Comparison of ENCODE assay signal across 16 cellular contexts in the genomic region with DNA sequence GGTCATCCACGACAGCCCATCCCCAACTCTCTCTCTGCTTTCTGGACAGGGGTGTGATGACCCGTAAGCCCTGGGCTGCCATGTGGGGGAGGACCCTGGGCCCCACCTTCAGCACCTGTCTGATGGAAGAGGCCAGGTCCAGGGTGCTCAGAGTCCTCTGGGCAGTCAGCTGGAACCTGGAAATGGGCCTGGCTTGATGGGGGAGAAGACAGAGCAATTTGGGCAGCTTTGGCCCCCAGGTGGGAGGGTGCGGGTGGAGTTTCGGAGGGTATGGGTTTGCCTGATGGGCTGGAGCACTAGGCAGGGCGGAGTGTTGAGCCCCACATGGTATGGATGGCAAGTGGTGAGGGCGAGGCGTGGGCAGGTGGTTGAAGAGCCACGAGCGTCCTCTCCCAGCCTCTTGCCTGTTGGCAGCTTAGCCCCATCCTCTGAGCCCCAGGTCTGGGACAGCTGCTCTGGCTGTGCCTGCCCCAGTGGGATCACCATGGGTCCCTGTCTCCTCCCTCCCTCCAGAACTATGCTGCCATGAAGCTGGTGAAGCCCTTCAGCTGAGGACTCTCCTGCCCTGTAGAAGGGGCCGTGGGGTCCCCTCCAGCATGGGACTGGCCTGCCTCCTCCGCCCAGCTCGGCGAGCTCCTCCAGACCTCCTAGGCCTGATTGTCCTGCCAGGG.
"Had no signal": no experiment of that assay in that cellular context is flagged by ENCODE, and none has a peak within 500 bp of the region (broad histone marks: within the 10 kb centered on the region; RNA-seq: fewer than 3 reads in every experiment).

No MANE protein-coding gene starts in this region.

- DNase-seq: activated CD4-positive, alpha-beta T cell treated with anti-CD3 and anti-CD28 coated beads, Interleukin-2, amount 50 U/mL, for 1 hour; activated CD4-positive, CD25-positive, alpha-beta regulatory T cell; activated gamma-delta T cell treated with Interleukin-2 at 50 U/mL for 16 hours; activated naive CD8-positive, alpha-beta T cell treated with anti-CD3 and anti-CD28 coated beads for 36 hours; activated T-cell treated with anti-CD3 and anti-CD28 coated beads, Interleukin-2, amount 50 U/mL, for 24 hours; colonic mucosa; effector memory CD4-positive, alpha-beta T cell; kidney glomerular epithelial cell; small intestine; T-helper 2 cell; upper lobe of left lung had no signal

- H3K4me1 ChIP-seq: breast epithelium, colonic mucosa, upper lobe of left lung had no signal

- ATAC-seq: naive thymus-derived CD8-positive, alpha-beta T cell; stimulated activated memory B cell treated with anti-CD40 and anti-IgM and Interleukin-4, amounts not matched to agents 10 μg/mL and 1 μg/mL and 100 μg/mL, for 72 hours had no signal

- H3K4me3 ChIP-seq: breast epithelium, colonic mucosa, lung, upper lobe of left lung had no signal

- H3K27me3 ChIP-seq: breast epithelium, colonic mucosa, upper lobe of left lung had no signal

- H3K27ac ChIP-seq: breast epithelium, colonic mucosa, epithelial cell of prostate, upper lobe of left lung had no signal

- H3K9me3 ChIP-seq: breast epithelium, colonic mucosa, upper lobe of left lung had no signal

- H3K36me3 ChIP-seq: breast epithelium, colonic mucosa had no signal
